ENCODE assay signal across 31 cellular contexts in the genomic region with DNA sequence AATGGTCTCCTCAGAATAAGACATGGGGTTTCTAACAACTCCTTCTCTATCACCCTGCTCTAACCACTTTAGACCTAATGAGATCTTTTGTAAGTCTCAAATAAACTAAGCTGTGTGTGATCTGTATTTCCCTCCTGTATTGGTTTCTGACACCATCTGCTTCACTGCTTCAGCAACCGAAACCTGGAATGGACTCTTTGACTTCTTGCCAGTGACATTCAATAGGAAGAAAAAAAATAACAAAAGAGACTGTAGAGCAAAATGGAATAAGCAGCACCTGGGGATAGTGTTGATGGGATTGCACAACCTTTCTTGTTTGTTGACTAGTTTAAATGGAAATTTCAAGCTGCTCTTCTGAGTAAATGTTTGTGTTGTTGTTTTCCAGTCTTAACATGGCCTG.
A peak's percentile ranks its signal among the peaks of the same experiment; 100 is the strongest.
DNase-seq lines count a peak whose midpoint lies in the region; ATAC-seq and TF ChIP-seq lines count a peak whose summit lies in the region.
"Had no signal": no experiment of that assay in that cellular context is flagged by ENCODE, and none has a peak within 500 bp of the region (broad histone marks: within the 10 kb centered on the region; RNA-seq: fewer than 3 reads in every experiment).

No MANE protein-coding gene starts in this region.

- no peak overlapping the region for H4K5ac ChIP-seq in IMR-90 (ENCODE audit: low read depth, low read length)

- H3K79me1 ChIP-seq in IMR-90 (ENCODE audit: low read depth in 1 of 2, low read length in 2 of 2): no peaks in the 10 kb centered on the region

- in situ Hi-C loops in IMR-90 (cut with MboI; ENCODE audit: low sequenced_read_pairs): no loop called here

- no peak overlapping the region for H2AFZ ChIP-seq in IMR-90 (replicated peaks; ENCODE audit: low read length, poor library complexity)

- no peak overlapping the region for H3K23ac ChIP-seq in IMR-90 (ENCODE audit: low read depth, low read length)

- BruUV-seq in IMR-90 (replicated peaks; lab: Mats Ljungman, UMichigan): no TSS peak

- dilution Hi-C loops in IMR-90 (cut with HindIII; ENCODE audit: low sequenced_read_pairs, unreplicated experiment): no loop called here

- H3K27ac ChIP-seq in BLaER1 treated with 17β-estradiol and CSF1 and Interleukin-3, amounts not matched to agents 10 nM and 100 nM: peak overlapping the region in 5 of 11 experiments; percentile 44 to 75 (median 69); a peak in 9 of 22 replicates
- no peak overlapping the region for H3K27ac ChIP-seq in IMR-90 (ENCODE audit: insufficient read depth, low read length)
- H3K27ac ChIP-seq: breast epithelium, colonic mucosa, foreskin keratinocyte, heart left ventricle, prostate gland, upper lobe of left lung had no signal

- H3K18ac ChIP-seq in IMR-90 (ENCODE audit: low read depth, low read length): no peak overlapping the region

- no peak overlapping the region for H4K91ac ChIP-seq in IMR-90 (ENCODE audit: insufficient read depth, low read depth, low read length)

- no peak for TF ChIP-seq CTCF in IMR-90 (conservative IDR thresholded peaks at IDR 0.05; ENCODE audit: low read depth, low read length)

- POLR2A ChIA-PET in IMR-90 (lab: Charles Lee; ENCODE audit: unreplicated experiment): no interaction called here

- H2BK5ac ChIP-seq in IMR-90 (ENCODE audit: low read depth, low read length, poor library complexity, severe bottlenecking): no peak overlapping the region

- TF ChIP-seq RAD21 in IMR-90 (IDR thresholded peaks at IDR 0.05; ENCODE audit: low read length): no peak

- H3K4ac ChIP-seq in IMR-90 (ENCODE audit: low read depth, low read length): no peak overlapping the region

- H4K8ac ChIP-seq in IMR-90 (ENCODE audit: low read depth in 2 of 2, low read length in 2 of 2): no peak overlapping the region

- no peaks in the 10 kb centered on the region for H4K20me1 ChIP-seq in BLaER1 treated with 17β-estradiol and CSF1 and Interleukin-3, amounts not matched to agents 10 nM and 100 nM
- H4K20me1 ChIP-seq in IMR-90 (ENCODE audit: insufficient read depth, low read length): no peaks in the 10 kb centered on the region

- peaks cover 0 to 25% (median 13%) of the 10 kb centered on the region in 10 experiments; a peak in 12 of 20 replicates for H3K4me1 ChIP-seq in BLaER1 treated with 17β-estradiol and CSF1 and Interleukin-3, amounts not matched to agents 10 nM and 100 nM
- H3K4me1 ChIP-seq in IMR-90 (ENCODE audit: control insufficient read depth, insufficient read depth, low read length): no peaks in the 10 kb centered on the region
- H3K4me1 ChIP-seq: BE2C, breast epithelium, colonic mucosa, foreskin keratinocyte, heart left ventricle, prostate gland, upper lobe of left lung had no signal

- H2AK9ac ChIP-seq in IMR-90 (replicated peaks; ENCODE audit: low read depth, low read length, poor library complexity): no peak overlapping the region

- H2AK5ac ChIP-seq in IMR-90 (ENCODE audit: low read depth, low read length): no peak overlapping the region

- H3K14ac ChIP-seq in IMR-90 (replicated peaks; ENCODE audit: low read depth, low read length): no peak overlapping the region

- DNase-seq in IMR-90: no peak
- peak; percentile 100 for DNase-seq in NCI-H2107 treated with DMSO at 0.1 percent for 48 hours (lab: John Stamatoyannopoulos, UW; ENCODE audit: unreplicated experiment)
- DNase-seq in NCI-H82 (lab: John Stamatoyannopoulos, UW): peak; percentile 59
- DNase-seq in effector CD4-positive, alpha-beta T cell: no peak
- DNase-seq in epidermal melanocyte (ENCODE audit: insufficient read length, low spot score): no peak
- DNase-seq in activated CD4-positive, CD25-positive, alpha-beta regulatory T cell (lab: John Stamatoyannopoulos, UW): no peak
- DNase-seq in LoVo (ENCODE audit: low spot score): no peak
- DNase-seq: activated CD4-positive, alpha-beta memory T cell treated with anti-CD3 and anti-CD28 coated beads for 36 hours; activated CD8-positive, alpha-beta memory T cell treated with anti-CD3 and anti-CD28 coated beads, Interleukin-2, amount 50 U/mL, for 48 hours; amygdala; BE2C; colonic mucosa; effector memory CD8-positive, alpha-beta T cell; foreskin keratinocyte; heart left ventricle; kidney; naive B cell; NCI-H526; RPMI8226; stimulated activated CD4-positive, alpha-beta T cell treated with anti-CD3 and anti-CD28 coated beads, Interleukin-4, amount 100 ng/mL, for 24 hours; substantia nigra; T-helper 1 cell; upper lobe of left lung had no signal

- H2BK120ac ChIP-seq in IMR-90 (ENCODE audit: low read depth, low read length): no peak overlapping the region

- WGBS in IMR-90 (ENCODE audit: extremely low coverage in 2 of 2, insufficient read length in 1 of 2), 2 experiments: no CpG with 5 or more reads among the region's 1 CpG

- H3K27me3 ChIP-seq in BLaER1 treated with 17β-estradiol and CSF1 and Interleukin-3, amounts not matched to agents 10 nM and 100 nM: no peaks in the 10 kb centered on the region
- no peaks in the 10 kb centered on the region for H3K27me3 ChIP-seq in IMR-90 (ENCODE audit: control insufficient read depth, insufficient read depth, low read length)
- H3K27me3 ChIP-seq: BE2C, breast epithelium, colonic mucosa, foreskin keratinocyte, heart left ventricle, upper lobe of left lung had no signal

- TF ChIP-seq POLR2A in IMR-90 (IDR thresholded peaks at IDR 0.05; ENCODE audit: low read depth, low read length): no peak

- no peaks in the 10 kb centered on the region for H3K36me3 ChIP-seq in BLaER1 treated with 17β-estradiol and CSF1 and Interleukin-3, amounts not matched to agents 10 nM and 100 nM
- H3K36me3 ChIP-seq in IMR-90 (ENCODE audit: control insufficient read depth, insufficient read depth, low read length): no peaks in the 10 kb centered on the region
- H3K36me3 ChIP-seq: BE2C, breast epithelium, colonic mucosa, heart left ventricle, prostate gland, upper lobe of left lung had no signal

- no peak overlapping the region for H2BK20ac ChIP-seq in IMR-90 (ENCODE audit: low read depth, low read length)

- H3K4me2 ChIP-seq in BLaER1 treated with 17β-estradiol and CSF1 and Interleukin-3, amounts not matched to agents 10 nM and 100 nM: peak overlapping the region in 7 of 11 experiments; percentile 7 to 42 (median 35); a peak in 10 of 22 replicates
- no peak overlapping the region for H3K4me2 ChIP-seq in IMR-90 (ENCODE audit: low read depth, low read length)

- H3K4me3 ChIP-seq in BLaER1 treated with 17β-estradiol and CSF1 and Interleukin-3, amounts not matched to agents 10 nM and 100 nM: no peak overlapping the region
- H3K4me3 ChIP-seq in IMR-90 (ENCODE audit: insufficient read depth, low read depth, low read length): no peak overlapping the region
- H3K4me3 ChIP-seq: breast epithelium, colonic mucosa, heart left ventricle, prostate gland, upper lobe of left lung had no signal

- CTCF ChIA-PET in IMR-90 (lab: Yijun Ruan, JAX): interaction anchor here (0.7 kb wide), 1 partner anchor 330 kb away, joined by 5 read pairs; no protein-coding TSS in a partner anchor

- intact Hi-C loops in IMR-90 (cut with micrococcal nuclease): no loop called here

- no peak overlapping the region for H2BK15ac ChIP-seq in IMR-90 (ENCODE audit: low read depth, low read length)

- H3K9me1 ChIP-seq in IMR-90 (ENCODE audit: insufficient read depth, low read length): no peaks in the 10 kb centered on the region

- H3K9ac ChIP-seq in BLaER1 treated with 17β-estradiol and CSF1 and Interleukin-3, amounts not matched to agents 10 nM and 100 nM: no peak overlapping the region; a peak in 1 of 22 replicates
- H3K9ac ChIP-seq in IMR-90 (ENCODE audit: low read depth, low read length): no peak overlapping the region

- no peak overlapping the region for H3K56ac ChIP-seq in IMR-90 (ENCODE audit: extremely low read depth, insufficient read depth, low read length)

- peaks cover 24 to 43% (median 36%) of the 10 kb centered on the region in 11 experiments for H3K9me3 ChIP-seq in BLaER1 treated with 17β-estradiol and CSF1 and Interleukin-3, amounts not matched to agents 10 nM and 100 nM (replicated peaks in 1 of 11)
- H3K9me3 ChIP-seq in IMR-90 (ENCODE audit: control insufficient read depth, insufficient read depth, low read length): peaks cover 13% of the 10 kb centered on the region
- H3K9me3 ChIP-seq: BE2C, prostate gland had no signal

- ATAC-seq in IMR-90 (ENCODE audit: low read depth): no peak
- ATAC-seq: activated CD4-positive, CD25-positive, alpha-beta regulatory T cell treated with anti-CD3 and anti-CD28 coated beads, Interleukin-2, amount 50 U/mL, for 24 hours; activated T-helper 17 cell treated with anti-CD3 and anti-CD28 coated beads, Interleukin-2, amount 50 U/mL, for 72 hours; effector memory CD8-positive, alpha-beta T cell; esophagus mucosa; foreskin keratinocyte; heart left ventricle; sciatic nerve; stimulated activated effector memory CD8-positive, alpha-beta T cell treated with anti-CD3 and anti-CD28 coated beads, Interleukin-12 subunit alpha, Interleukin-12 subunit beta, amount 100 ng/mL, for 72 hours had no signal

TF ChIP-seq in IMR-90, 13 proteins besides CTCF, POLR2A, EP300 and RAD21:
- TF ChIP-seq, protein P1, sequence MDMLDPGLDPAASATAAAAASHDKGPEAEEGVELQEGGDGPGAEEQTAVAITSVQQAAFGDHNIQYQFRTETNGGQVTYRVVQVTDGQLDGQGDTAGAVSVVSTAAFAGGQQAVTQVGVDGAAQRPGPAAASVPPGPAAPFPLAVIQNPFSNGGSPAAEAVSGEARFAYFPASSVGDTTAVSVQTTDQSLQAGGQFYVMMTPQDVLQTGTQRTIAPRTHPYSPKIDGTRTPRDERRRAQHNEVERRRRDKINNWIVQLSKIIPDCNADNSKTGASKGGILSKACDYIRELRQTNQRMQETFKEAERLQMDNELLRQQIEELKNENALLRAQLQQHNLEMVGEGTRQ (IDR thresholded peaks at IDR 0.05; ENCODE audit: low read depth, low read length): no peak
- TF ChIP-seq CEBPB (IDR thresholded peaks at IDR 0.05; ENCODE audit: low read depth, low read length): peak; percentile 23; the same call in 1 of the 2 replicates

Comparison
In these comparisons a context has a peak if more than half of its experiments do, and no peak if none do; other contexts are left out.
1. DNase-seq: peak in NCI-H2107 treated with DMSO at 0.1 percent for 48 hours (single experiment) and NCI-H82 (single experiment); none in IMR-90 (single experiment), effector CD4-positive, alpha-beta T cell (single experiment), epidermal melanocyte (single experiment), activated CD4-positive, CD25-positive, alpha-beta regulatory T cell (0 of 4) and LoVo (single experiment).